In the genomic region with DNA sequence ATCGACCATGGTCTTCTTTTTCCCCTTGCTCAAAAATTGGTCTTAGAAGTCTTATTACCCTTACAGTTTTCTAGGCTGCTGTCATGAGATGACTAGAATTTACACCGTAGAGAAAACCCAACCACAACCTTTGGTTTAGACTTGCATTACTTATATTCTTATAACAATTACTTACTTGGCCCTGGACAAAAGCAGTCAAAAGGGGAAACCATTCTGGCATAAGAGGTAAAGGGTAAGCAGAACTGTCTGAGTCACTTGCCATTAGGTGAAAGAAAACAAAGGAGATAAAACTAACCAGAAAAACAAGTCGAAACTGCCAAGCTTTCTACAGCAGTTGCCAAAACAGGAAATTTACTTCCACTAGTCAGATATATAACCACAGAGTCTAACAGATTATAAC, we compare ENCODE assay signal across 8 cellular contexts. TPM values are rescaled to one million over a fixed set of nuclear protein-coding genes. Genes with fewer than 3 reads are reported as not detected.
DNase-seq lines count a peak whose midpoint lies in the region; ATAC-seq, FAIRE-seq and TF ChIP-seq lines count a peak whose summit lies in the region.

No MANE protein-coding gene starts in this region.

- POLR2A ChIA-PET in activated CD4-positive, alpha-beta memory T cell treated with anti-CD3 and anti-CD28 coated beads, Interleukin-2, amount 10 ng/mL, durations not matched to agents 7 days and 5 days (lab: Charles Lee): interaction anchor here (1.2 to 3.0 kb wide), 2 partner anchors 17 to 90 kb away, joined by 4 to 18 read pairs; partner anchors contain the start of gene TMEM245

- peak overlapping the region; percentile 31 for H3K4me3 Mint-ChIP-seq in Calu3 (ENCODE audit: low read depth, unreplicated experiment)
- H3K4me3 Mint-ChIP-seq in activated CD4-positive, alpha-beta memory T cell treated with anti-CD3 and anti-CD28 coated beads, Interleukin-2, amount 10 ng/mL, durations not matched to agents 7 days and 5 days: peak overlapping the region; percentile 60

- H3K27me3 Mint-ChIP-seq in Calu3 (ENCODE audit: unreplicated experiment): no peaks in the 10 kb centered on the region
- H3K27me3 Mint-ChIP-seq in activated CD4-positive, alpha-beta memory T cell treated with anti-CD3 and anti-CD28 coated beads, Interleukin-2, amount 10 ng/mL, durations not matched to agents 7 days and 5 days: no peaks in the 10 kb centered on the region

- no peaks in the 10 kb centered on the region for H3K9me3 Mint-ChIP-seq in Calu3 (ENCODE audit: low read depth, unreplicated experiment)
- H3K9me3 Mint-ChIP-seq in activated CD4-positive, alpha-beta memory T cell treated with anti-CD3 and anti-CD28 coated beads, Interleukin-2, amount 10 ng/mL, durations not matched to agents 7 days and 5 days: peaks cover 12% of the 10 kb centered on the region

- DNase-seq in Calu3 (peak; percentile 27), left colon (no peak), NCI-H2227 (lab: John Stamatoyannopoulos, UW; ENCODE audit: unreplicated experiment) (no peak), D721Med (ENCODE audit: insufficient read length, low spot score) (no peak), SK-N-DZ (ENCODE audit: low spot score) (no peak)
- no peak for DNase-seq in activated CD4-positive, alpha-beta memory T cell treated with anti-CD3 and anti-CD28 coated beads, Interleukin-2, amount 10 ng/mL, durations not matched to agents 7 days and 5 days

- peak overlapping the region; percentile 85 for H3K27ac Mint-ChIP-seq in Calu3 (ENCODE audit: unreplicated experiment)
- H3K27ac Mint-ChIP-seq in activated CD4-positive, alpha-beta memory T cell treated with anti-CD3 and anti-CD28 coated beads, Interleukin-2, amount 10 ng/mL, durations not matched to agents 7 days and 5 days: peak overlapping the region; percentile 88

- peaks cover 36% of the 10 kb centered on the region for H3K4me1 Mint-ChIP-seq in Calu3 (ENCODE audit: low read depth, unreplicated experiment)
- peaks cover 62% of the 10 kb centered on the region for H3K4me1 Mint-ChIP-seq in activated CD4-positive, alpha-beta memory T cell treated with anti-CD3 and anti-CD28 coated beads, Interleukin-2, amount 10 ng/mL, durations not matched to agents 7 days and 5 days

- intact Hi-C loops in Calu3 (cut with micrococcal nuclease; ENCODE audit: unreplicated experiment) (no loop called here), left colon (cut with DNase I, micrococcal nuclease) (no loop called here)

- BruUV-seq in Calu3 (replicated peaks; lab: Mats Ljungman, UMichigan): no TSS peak

- CTCF ChIA-PET in Calu3 (lab: Charles Lee): no interaction called here
- CTCF ChIA-PET in activated CD4-positive, alpha-beta memory T cell treated with anti-CD3 and anti-CD28 coated beads, Interleukin-2, amount 10 ng/mL, durations not matched to agents 7 days and 5 days (lab: Charles Lee): no interaction called here

- FAIRE-seq in D721Med (lab: Jason Lieb, UNC): no peak

- no peak for TF ChIP-seq CTCF in Calu3 (IDR thresholded peaks at IDR 0.05; ENCODE audit: unreplicated experiment)
- TF ChIP-seq CTCF in D721Med (IDR thresholded peaks at IDR 0.05; ENCODE audit: insufficient read depth, missing control alignments): no peak

- ATAC-seq in GM19468 (IDR thresholded peaks at IDR 0.05; ENCODE audit: extremely low read depth, unreplicated experiment) (peak; percentile 78), HG03469 (IDR thresholded peaks at IDR 0.05; ENCODE audit: unreplicated experiment) (peak; percentile 50), left colon (peak; percentile 88)

- peaks cover 13% of the 10 kb centered on the region for H3K36me3 Mint-ChIP-seq in Calu3 (ENCODE audit: insufficient read depth, unreplicated experiment)
- H3K36me3 Mint-ChIP-seq in activated CD4-positive, alpha-beta memory T cell treated with anti-CD3 and anti-CD28 coated beads, Interleukin-2, amount 10 ng/mL, durations not matched to agents 7 days and 5 days (ENCODE audit: low read depth): peaks cover 55% of the 10 kb centered on the region

RNA-seq across cellular contexts. Expression of gene TMEM245, which starts 17.9 kb away (rescaled TPM):
- total RNA-seq in Calu3 (2022) (52.2 and 54.0 TPM in 2 replicates), left colon (10 to 100 TPM; 33.7 to 37.0 TPM)
- total RNA-seq in activated CD4-positive, alpha-beta memory T cell treated with anti-CD3 and anti-CD28 coated beads, Interleukin-2, amount 10 ng/mL, durations not matched to agents 7 days and 5 days: 10 to 100 TPM; 33.3 TPM
- 22.6 and 28.3 TPM in 2 replicates for polyA plus RNA-seq in SK-N-DZ (2014; cell fraction: cytosol; rRNA removed)
- polyA plus RNA-seq in SK-N-DZ (2014; cell fraction: nucleus; rRNA removed): 12.7 and 15.2 TPM in 2 replicates
